ENCODE assay signal across 8 cellular contexts in genomic region chr1:41003640-41004220, GRCh38.
DNase-seq lines count a peak whose midpoint lies in the region; ATAC-seq and TF ChIP-seq lines count a peak whose summit lies in the region.

No MANE protein-coding gene starts in this region.

- no peak overlapping the region for H3K4me3 ChIP-seq in cardiac fibroblast (replicated peaks in 1 of 2; ENCODE audit: low read depth in 2 of 2, low read length in 2 of 2)

- H3K27ac ChIP-seq in layer of hippocampus (ENCODE audit: low read depth, low read length), result peak overlapping the region; percentile 62

- TF ChIP-seq CTCF in cardiac fibroblast (IDR thresholded peaks at IDR 0.05; ENCODE audit: low read depth, low read length), result peak; percentile 57

- no peaks in the 10 kb centered on the region for H3K27me3 ChIP-seq in layer of hippocampus (ENCODE audit: control insufficient read depth, insufficient read depth, low read length)

- ATAC-seq in HG02943 (IDR thresholded peaks at IDR 0.05; ENCODE audit: low read depth, unreplicated experiment), result peak; percentile 98

- DNase-seq in NCI-H748 (lab: John Stamatoyannopoulos, UW; ENCODE audit: unreplicated experiment) (peak; percentile 61), NCI-H748 treated with DMSO at 0.1 percent for 48 hours (lab: John Stamatoyannopoulos, UW) (no peak), NCI-H2107 treated with DMSO at 0.1 percent for 48 hours (lab: John Stamatoyannopoulos, UW; ENCODE audit: unreplicated experiment) (peak; percentile 99), cardiac fibroblast (ENCODE audit: low read depth in 2 of 2) (peak; percentile 99)
- peak; percentile 46 to 81 (median 74) for DNase-seq in activated CD4-positive, CD25-positive, alpha-beta regulatory T cell (lab: John Stamatoyannopoulos, UW)
- peak; percentile 77 to 86 for DNase-seq in stimulated activated CD4-positive, alpha-beta T cell treated with anti-CD3 and anti-CD28 coated beads, Interleukin-4, amount 100 ng/mL, for 48 hours (ENCODE audit: low read depth in 2 of 2)
